Comparison of ENCODE assay signal across 25 cellular contexts in genomic region chr21:45358711-45359310, GRCh38. TPM values are rescaled to one million over a fixed set of nuclear protein-coding genes. Genes with fewer than 3 reads are reported as not detected.
DNase-seq lines count a peak whose midpoint lies in the region; ATAC-seq and TF ChIP-seq lines count a peak whose summit lies in the region.
"Had no signal": no experiment of that assay in that cellular context is flagged by ENCODE, and none has a peak within 500 bp of the region (broad histone marks: within the 10 kb centered on the region; RNA-seq: fewer than 3 reads in every experiment).

No MANE protein-coding gene starts in this region.

- H3K18ac ChIP-seq in mesenchymal stem cell (ENCODE audit: low read depth in 1 of 2, low read length in 2 of 2): peak overlapping the region; percentile 30 to 79

- no peak for TF ChIP-seq POLR2A in esophagus squamous epithelium (IDR thresholded peaks at IDR 0.05)
- no peak for TF ChIP-seq POLR2A in gastrocnemius medialis (IDR thresholded peaks at IDR 0.05)

- H2AK5ac ChIP-seq in mesenchymal stem cell (ENCODE audit: low read length, severe bottlenecking): peak overlapping the region; percentile 30

- H3K27ac ChIP-seq in esophagus squamous epithelium (peak overlapping the region in 3 of 4 donors; percentile 4 to 88 (median 77)), mesenchymal stem cell (ENCODE audit: low read length, poor library complexity, severe bottlenecking) (no peak overlapping the region), gastrocnemius medialis (peak overlapping the region; percentile 73 to 84 (median 79))
- H3K27ac ChIP-seq: left lung had no signal

- H2BK120ac ChIP-seq in mesenchymal stem cell (ENCODE audit: low read depth, low read length): peak overlapping the region; percentile 12

- H2BK5ac ChIP-seq in mesenchymal stem cell (ENCODE audit: low read depth, low read length, poor library complexity, severe bottlenecking): no peak overlapping the region

- TF ChIP-seq CTCF in esophagus squamous epithelium (IDR thresholded peaks at IDR 0.05) (no peak), gastrocnemius medialis (IDR thresholded peaks at IDR 0.05 in 4 of 5, conservative IDR thresholded peaks at IDR 0.05 in 1 of 5) (no peak)

- peak overlapping the region; percentile 30 to 43 for H3K4ac ChIP-seq in mesenchymal stem cell (ENCODE audit: low read depth in 1 of 2, low read length in 2 of 2)

- H4K91ac ChIP-seq in mesenchymal stem cell (ENCODE audit: low read length): peak overlapping the region; percentile 29

- no peak overlapping the region for H3K23ac ChIP-seq in mesenchymal stem cell (ENCODE audit: low read length in 2 of 2)

- intact Hi-C loops in esophagus squamous epithelium (cut with DNase I): no loop called here
- intact Hi-C loops in gastrocnemius medialis (cut with DNase I; ENCODE audit: low total_unique reads): no loop called here

- H2BK12ac ChIP-seq in mesenchymal stem cell (ENCODE audit: low read length in 2 of 2): peak overlapping the region; percentile 38 to 78

- peak overlapping the region; percentile 59 for H4K8ac ChIP-seq in mesenchymal stem cell (ENCODE audit: low read length)

- no peak overlapping the region for H3K4me3 ChIP-seq in H7 (ENCODE audit: insufficient read depth, low read depth, low read length)
- H3K4me3 ChIP-seq in esophagus squamous epithelium: no peak overlapping the region
- H3K4me3 ChIP-seq in mesenchymal stem cell (ENCODE audit: insufficient read depth in 1 of 2, low read depth in 1 of 2, low read length in 2 of 2): no peak overlapping the region
- H3K4me3 ChIP-seq in gastrocnemius medialis: no peak overlapping the region
- H3K4me3 ChIP-seq: A549, breast epithelium, left lung, uterus had no signal

- H3K4me2 ChIP-seq in mesenchymal stem cell (ENCODE audit: low read length, poor library complexity, severe bottlenecking): no peak overlapping the region
- H3K4me2 ChIP-seq: A549 had no signal

- no peak overlapping the region for H2BK15ac ChIP-seq in mesenchymal stem cell (ENCODE audit: low read depth, poor library complexity, severe bottlenecking)

- H3K9ac ChIP-seq in mesenchymal stem cell (ENCODE audit: low read length): no peak overlapping the region

- H3K36me3 ChIP-seq in H7 (replicated peaks; ENCODE audit: control insufficient read depth, insufficient read depth, low read length): no peaks in the 10 kb centered on the region
- H3K36me3 ChIP-seq in esophagus squamous epithelium: no peaks in the 10 kb centered on the region
- H3K36me3 ChIP-seq in mesenchymal stem cell (ENCODE audit: control insufficient read depth in 1 of 2, insufficient read depth in 2 of 2, low read depth in 1 of 2, low read length in 2 of 2): no peaks in the 10 kb centered on the region
- no peaks in the 10 kb centered on the region for H3K36me3 ChIP-seq in gastrocnemius medialis
- H3K36me3 ChIP-seq: breast epithelium, left lung, uterus had no signal

- no peaks in the 10 kb centered on the region for H3K9me3 ChIP-seq in esophagus squamous epithelium
- no peaks in the 10 kb centered on the region for H3K9me3 ChIP-seq in mesenchymal stem cell (ENCODE audit: control insufficient read depth, low read length)
- no peaks in the 10 kb centered on the region for H3K9me3 ChIP-seq in gastrocnemius medialis
- H3K9me3 ChIP-seq: A549, breast epithelium, left lung, uterus had no signal

- H3K27me3 ChIP-seq in H7 (ENCODE audit: control insufficient read depth, insufficient read depth, low read length) (no peaks in the 10 kb centered on the region), esophagus squamous epithelium (peaks cover 0 to 11% (median 0%) of the 10 kb centered on the region in 4 donors), mesenchymal stem cell (ENCODE audit: control insufficient read depth in 1 of 2, insufficient read depth in 1 of 2, low read length in 2 of 2) (no peaks in the 10 kb centered on the region), gastrocnemius medialis (no peaks in the 10 kb centered on the region)
- H3K27me3 ChIP-seq: breast epithelium, uterus had no signal

- WGBS in esophagus squamous epithelium, 2 donors: 97 to 98% methylated on average over 6 to 9 of the region's 13 CpGs
- 95% methylated on average over 13 of the region's 13 CpGs for WGBS in mesenchymal stem cell

- peaks cover 2 to 39% (median 16%) of the 10 kb centered on the region in 3 donors for H3K4me1 ChIP-seq in esophagus squamous epithelium
- peaks cover 28% of the 10 kb centered on the region for H3K4me1 ChIP-seq in mesenchymal stem cell (ENCODE audit: control insufficient read depth, insufficient read depth, low read depth, low read length)
- peaks cover 18 to 24% of the 10 kb centered on the region in 2 donors for H3K4me1 ChIP-seq in gastrocnemius medialis

- DNase-seq in H7 (peak; percentile 56), esophagus squamous epithelium (lab: John Stamatoyannopoulos, UW) (no peak), mesenchymal stem cell (no peak), gastrocnemius medialis (no peak), occipital lobe (lab: John Stamatoyannopoulos, UW) (no peak), NCI-H82 treated with DMSO at 0.1 percent for 48 hours (lab: John Stamatoyannopoulos, UW; ENCODE audit: unreplicated experiment) (no peak)
- DNase-seq: activated CD4-positive, alpha-beta T cell treated with anti-CD3 and anti-CD28 coated beads, Interleukin-2, amount 50 U/mL, for 48 hours; AML-193; amygdala; GDM1; natural killer cell; NCI-H1092 treated with DMSO at 0.1 percent for 48 hours; NCI-H187 treated with DMSO at 0.1 percent for 48 hours; NCI-H2227 treated with DMSO at 0.1 percent for 48 hours; NCI-H69; stimulated activated CD4-positive, alpha-beta T cell treated with anti-CD3 and anti-CD28 coated beads, Interleukin-4, amount 100 ng/mL, for 4 hours; stimulated activated naive B cell treated with anti-CD40 and anti-IgM and Interleukin-4, amounts not matched to agents 10 μg/mL and 1 μg/mL and 100 μg/mL, for 72 hours; uterus had no signal

- in situ Hi-C loops in gastrocnemius medialis (cut with MboI; ENCODE audit: low sequenced_read_pairs in 4 of 4): no loop called here

- H2AFZ ChIP-seq in mesenchymal stem cell (ENCODE audit: low read depth, low read length): no peak overlapping the region

- H3K79me1 ChIP-seq in mesenchymal stem cell (replicated peaks; ENCODE audit: low read length, poor library complexity, severe bottlenecking): no peaks in the 10 kb centered on the region

- ATAC-seq in gastrocnemius medialis: no peak
- no peak for ATAC-seq in HG02678 (IDR thresholded peaks at IDR 0.05; ENCODE audit: unreplicated experiment)
- no peak for ATAC-seq in HG02610 (IDR thresholded peaks at IDR 0.05; ENCODE audit: unreplicated experiment)
- ATAC-seq: A549; activated CD4-positive, CD25-positive, alpha-beta regulatory T cell treated with anti-CD3 and anti-CD28 coated beads, Interleukin-2, amount 50 U/mL, for 24 hours; activated T-helper 17 cell treated with anti-CD3 and anti-CD28 coated beads, Interleukin-2, amount 50 U/mL, for 72 hours; left lung; natural killer cell; stimulated activated naive B cell treated with anti-CD40 and anti-IgM and Interleukin-4, amounts not matched to agents 10 μg/mL and 1 μg/mL and 100 μg/mL, for 72 hours had no signal

- H3K14ac ChIP-seq in mesenchymal stem cell (ENCODE audit: low read length in 2 of 2): peak overlapping the region in 1 of 2 experiments; percentile 16

RNA-seq across cellular contexts. Expression of gene COL18A1, which starts 46.2 kb away (rescaled TPM):
- 327 and 328 TPM in 2 replicates for total RNA-seq in H7 (2014; rRNA removed; shearing (Covaris generic))
- 10 to 100 TPM; 38.9 to 69.0 (median 52.5) TPM for total RNA-seq in esophagus squamous epithelium
- polyA plus RNA-seq in mesenchymal stem cell (2013, experiment 1 of 2): 330 TPM
- 322 TPM for polyA plus RNA-seq in mesenchymal stem cell (2013, experiment 2 of 2)
- total RNA-seq in gastrocnemius medialis: 10 to 100 TPM; 16.4 to 42.2 (median 20.7) TPM
- 15.4 TPM for total RNA-seq in occipital lobe
